In genomic region chr3:73229036-73229435, GRCh38 we compare ENCODE assay signal across 28 cellular contexts.
"Had no signal": no experiment of that assay in that cellular context is flagged by ENCODE, and none has a peak within 500 bp of the region (broad histone marks: within the 10 kb centered on the region; RNA-seq: fewer than 3 reads in every experiment).

No MANE protein-coding gene starts in this region.

- H3K27ac ChIP-seq: coronary artery, dorsolateral prefrontal cortex, parathyroid adenoma, psoas muscle, right atrium auricular region, thoracic aorta, upper lobe of left lung, vagina had no signal

- H3K4me3 ChIP-seq: coronary artery, psoas muscle, right atrium auricular region, thoracic aorta, upper lobe of left lung, vagina had no signal

- DNase-seq: activated B cell treated with CpG ODN at 0.5 μM for 24 hours; activated CD4-positive, alpha-beta T cell treated with anti-CD3 and anti-CD28 coated beads, Interleukin-2, amount 50 U/mL, for 1 hour; activated CD8-positive, alpha-beta T cell treated with anti-CD3 and anti-CD28 coated beads for 36 hours; activated naive CD4-positive, alpha-beta T cell; activated T-cell treated with anti-CD3 and anti-CD28 coated beads, Interleukin-2, amount 50 U/mL, for 4 hours; dorsolateral prefrontal cortex; effector memory CD4-positive, alpha-beta T cell; kidney; left colon; naive thymus-derived CD4-positive, alpha-beta T cell; occipital lobe; psoas muscle; stimulated activated CD4-positive, alpha-beta T cell treated with anti-CD3 and anti-CD28 coated beads, Interleukin-12 subunit alpha, Interleukin-12 subunit beta, amount 100 ng/mL, for 4 hours; stimulated activated CD4-positive, alpha-beta T cell treated with anti-CD3 and anti-CD28 coated beads, Interleukin-4, amount 100 ng/mL, for 1 hour; SW 1271; T1000; upper lobe of left lung had no signal

- H3K36me3 Mint-ChIP-seq: activated naive CD4-positive, alpha-beta T cell treated with anti-CD3 and anti-CD28 coated beads, Interleukin-2, amount 50 U/mL, for 72 hours; mesothelial cell of epicardium; naive thymus-derived CD4-positive, alpha-beta T cell had no signal

- H3K9me3 Mint-ChIP-seq: activated B cell treated with CpG ODN at 0.5 μM for 24 hours; activated CD8-positive, alpha-beta T cell treated with anti-CD3 and anti-CD28 coated beads for 36 hours; activated naive CD4-positive, alpha-beta T cell treated with anti-CD3 and anti-CD28 coated beads, Interleukin-2, amount 50 U/mL, for 72 hours; activated T-cell treated with anti-CD3 and anti-CD28 coated beads, Interleukin-2, amount 50 U/mL, for 4 hours; activated T-helper 17 cell treated with anti-CD3 and anti-CD28 coated beads, Interleukin-2, amount 50 U/mL, for 72 hours; mesothelial cell of epicardium; naive thymus-derived CD4-positive, alpha-beta T cell; neural crest cell; stimulated activated naive CD8-positive, alpha-beta T cell treated with anti-CD3 and anti-CD28 coated beads, Interleukin-15, Interleukin-2, amounts not matched to agents 100 ng/mL and 50 ng/mL, for 24 hours; T-helper 1 cell treated with Interleukin-12 subunit alpha and Interleukin-12 subunit beta and Interleukin-4 antibody, amounts not matched to agents 30 μg/mL and 1 μg/mL, for 36 hours had no signal

- ATAC-seq: activated CD8-positive, alpha-beta T cell treated with anti-CD3 and anti-CD28 coated beads for 36 hours; activated naive CD4-positive, alpha-beta T cell treated with anti-CD3 and anti-CD28 coated beads, Interleukin-2, amount 50 U/mL, for 72 hours; activated T-cell treated with anti-CD3 and anti-CD28 coated beads, Interleukin-2, amount 50 U/mL, for 4 hours; activated T-helper 17 cell treated with anti-CD3 and anti-CD28 coated beads, Interleukin-2, amount 50 U/mL, for 72 hours; left colon; naive thymus-derived CD4-positive, alpha-beta T cell; psoas muscle had no signal

- H2AFZ ChIP-seq: parathyroid adenoma had no signal

- H3K9me3 ChIP-seq: psoas muscle, right atrium auricular region, thoracic aorta, upper lobe of left lung, vagina had no signal

- H3K36me3 ChIP-seq: right atrium auricular region, thoracic aorta, upper lobe of left lung, vagina had no signal

- H3K79me2 ChIP-seq: parathyroid adenoma had no signal

- H3K4me3 Mint-ChIP-seq: activated B cell treated with CpG ODN at 0.5 μM for 24 hours; activated CD8-positive, alpha-beta T cell treated with anti-CD3 and anti-CD28 coated beads for 36 hours; activated T-cell treated with anti-CD3 and anti-CD28 coated beads, Interleukin-2, amount 50 U/mL, for 4 hours; activated T-helper 17 cell treated with anti-CD3 and anti-CD28 coated beads, Interleukin-2, amount 50 U/mL, for 72 hours; mesothelial cell of epicardium; naive thymus-derived CD4-positive, alpha-beta T cell; neural crest cell; stimulated activated naive CD8-positive, alpha-beta T cell treated with anti-CD3 and anti-CD28 coated beads, Interleukin-15, Interleukin-2, amounts not matched to agents 100 ng/mL and 50 ng/mL, for 24 hours; T-helper 1 cell treated with Interleukin-12 subunit alpha and Interleukin-12 subunit beta and Interleukin-4 antibody, amounts not matched to agents 30 μg/mL and 1 μg/mL, for 36 hours had no signal

- H3K4me1 ChIP-seq: psoas muscle, right atrium auricular region, upper lobe of left lung, vagina had no signal

- H3K27me3 ChIP-seq: right atrium auricular region, upper lobe of left lung, vagina had no signal

- H3K4me1 Mint-ChIP-seq: activated B cell treated with CpG ODN at 0.5 μM for 24 hours; activated T-helper 17 cell treated with anti-CD3 and anti-CD28 coated beads, Interleukin-2, amount 50 U/mL, for 72 hours had no signal

- H3K27me3 Mint-ChIP-seq: activated CD8-positive, alpha-beta T cell treated with anti-CD3 and anti-CD28 coated beads for 36 hours; activated T-helper 17 cell treated with anti-CD3 and anti-CD28 coated beads, Interleukin-2, amount 50 U/mL, for 72 hours; stimulated activated naive CD8-positive, alpha-beta T cell treated with anti-CD3 and anti-CD28 coated beads, Interleukin-15, Interleukin-2, amounts not matched to agents 100 ng/mL and 50 ng/mL, for 24 hours had no signal

- H3K9ac ChIP-seq: parathyroid adenoma had no signal

- H3K27ac Mint-ChIP-seq: activated B cell treated with CpG ODN at 0.5 μM for 24 hours; activated CD8-positive, alpha-beta T cell treated with anti-CD3 and anti-CD28 coated beads for 36 hours; activated naive CD4-positive, alpha-beta T cell treated with anti-CD3 and anti-CD28 coated beads, Interleukin-2, amount 50 U/mL, for 72 hours; activated T-helper 17 cell treated with anti-CD3 and anti-CD28 coated beads, Interleukin-2, amount 50 U/mL, for 72 hours; mesothelial cell of epicardium; naive thymus-derived CD4-positive, alpha-beta T cell; stimulated activated naive CD8-positive, alpha-beta T cell treated with anti-CD3 and anti-CD28 coated beads, Interleukin-15, Interleukin-2, amounts not matched to agents 100 ng/mL and 50 ng/mL, for 24 hours; T-helper 1 cell treated with Interleukin-12 subunit alpha and Interleukin-12 subunit beta and Interleukin-4 antibody, amounts not matched to agents 30 μg/mL and 1 μg/mL, for 36 hours had no signal
